In the genomic region with DNA sequence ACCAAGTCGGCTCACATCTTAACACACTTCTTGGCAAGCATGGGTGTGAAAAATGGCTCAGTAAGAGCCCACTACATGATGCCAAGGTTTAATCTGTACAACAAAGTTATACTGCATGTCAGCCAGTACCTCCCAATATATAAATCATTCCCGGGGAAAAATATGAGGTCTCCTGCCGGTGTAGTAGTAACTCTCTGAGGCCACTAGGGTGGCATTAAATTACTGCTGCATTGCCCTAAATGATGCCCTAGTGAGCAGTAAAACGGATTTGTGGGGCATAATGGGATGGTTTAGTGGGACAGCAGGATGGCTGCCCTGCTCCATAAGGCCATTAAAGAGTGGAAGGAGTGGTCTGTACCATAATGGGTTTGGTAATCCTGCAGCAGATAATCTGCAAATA, we compare ENCODE assay signal across 1 cellular context.
TF ChIP-seq lines count a peak whose summit lies in the region.

No MANE protein-coding gene starts in this region.

TF ChIP-seq in HepG2, 621 proteins besides CTCF, POLR2A, EP300 and RAD21 (continued from another document):
- TF ChIP-seq, protein P1, sequence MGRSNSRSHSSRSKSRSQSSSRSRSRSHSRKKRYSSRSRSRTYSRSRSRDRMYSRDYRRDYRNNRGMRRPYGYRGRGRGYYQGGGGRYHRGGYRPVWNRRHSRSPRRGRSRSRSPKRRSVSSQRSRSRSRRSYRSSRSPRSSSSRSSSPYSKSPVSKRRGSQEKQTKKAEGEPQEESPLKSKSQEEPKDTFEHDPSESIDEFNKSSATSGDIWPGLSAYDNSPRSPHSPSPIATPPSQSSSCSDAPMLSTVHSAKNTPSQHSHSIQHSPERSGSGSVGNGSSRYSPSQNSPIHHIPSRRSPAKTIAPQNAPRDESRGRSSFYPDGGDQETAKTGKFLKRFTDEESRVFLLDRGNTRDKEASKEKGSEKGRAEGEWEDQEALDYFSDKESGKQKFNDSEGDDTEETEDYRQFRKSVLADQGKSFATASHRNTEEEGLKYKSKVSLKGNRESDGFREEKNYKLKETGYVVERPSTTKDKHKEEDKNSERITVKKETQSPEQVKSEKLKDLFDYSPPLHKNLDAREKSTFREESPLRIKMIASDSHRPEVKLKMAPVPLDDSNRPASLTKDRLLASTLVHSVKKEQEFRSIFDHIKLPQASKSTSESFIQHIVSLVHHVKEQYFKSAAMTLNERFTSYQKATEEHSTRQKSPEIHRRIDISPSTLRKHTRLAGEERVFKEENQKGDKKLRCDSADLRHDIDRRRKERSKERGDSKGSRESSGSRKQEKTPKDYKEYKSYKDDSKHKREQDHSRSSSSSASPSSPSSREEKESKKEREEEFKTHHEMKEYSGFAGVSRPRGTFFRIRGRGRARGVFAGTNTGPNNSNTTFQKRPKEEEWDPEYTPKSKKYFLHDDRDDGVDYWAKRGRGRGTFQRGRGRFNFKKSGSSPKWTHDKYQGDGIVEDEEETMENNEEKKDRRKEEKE (IDR thresholded peaks at IDR 0.05): no peak
- TF ChIP-seq, protein P2, sequence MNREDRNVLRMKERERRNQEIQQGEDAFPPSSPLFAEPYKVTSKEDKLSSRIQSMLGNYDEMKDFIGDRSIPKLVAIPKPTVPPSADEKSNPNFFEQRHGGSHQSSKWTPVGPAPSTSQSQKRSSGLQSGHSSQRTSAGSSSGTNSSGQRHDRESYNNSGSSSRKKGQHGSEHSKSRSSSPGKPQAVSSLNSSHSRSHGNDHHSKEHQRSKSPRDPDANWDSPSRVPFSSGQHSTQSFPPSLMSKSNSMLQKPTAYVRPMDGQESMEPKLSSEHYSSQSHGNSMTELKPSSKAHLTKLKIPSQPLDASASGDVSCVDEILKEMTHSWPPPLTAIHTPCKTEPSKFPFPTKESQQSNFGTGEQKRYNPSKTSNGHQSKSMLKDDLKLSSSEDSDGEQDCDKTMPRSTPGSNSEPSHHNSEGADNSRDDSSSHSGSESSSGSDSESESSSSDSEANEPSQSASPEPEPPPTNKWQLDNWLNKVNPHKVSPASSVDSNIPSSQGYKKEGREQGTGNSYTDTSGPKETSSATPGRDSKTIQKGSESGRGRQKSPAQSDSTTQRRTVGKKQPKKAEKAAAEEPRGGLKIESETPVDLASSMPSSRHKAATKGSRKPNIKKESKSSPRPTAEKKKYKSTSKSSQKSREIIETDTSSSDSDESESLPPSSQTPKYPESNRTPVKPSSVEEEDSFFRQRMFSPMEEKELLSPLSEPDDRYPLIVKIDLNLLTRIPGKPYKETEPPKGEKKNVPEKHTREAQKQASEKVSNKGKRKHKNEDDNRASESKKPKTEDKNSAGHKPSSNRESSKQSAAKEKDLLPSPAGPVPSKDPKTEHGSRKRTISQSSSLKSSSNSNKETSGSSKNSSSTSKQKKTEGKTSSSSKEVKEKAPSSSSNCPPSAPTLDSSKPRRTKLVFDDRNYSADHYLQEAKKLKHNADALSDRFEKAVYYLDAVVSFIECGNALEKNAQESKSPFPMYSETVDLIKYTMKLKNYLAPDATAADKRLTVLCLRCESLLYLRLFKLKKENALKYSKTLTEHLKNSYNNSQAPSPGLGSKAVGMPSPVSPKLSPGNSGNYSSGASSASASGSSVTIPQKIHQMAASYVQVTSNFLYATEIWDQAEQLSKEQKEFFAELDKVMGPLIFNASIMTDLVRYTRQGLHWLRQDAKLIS (CRISPR knock-in tag; IDR thresholded peaks at IDR 0.05): no peak
- TF ChIP-seq ZNF720 (CRISPR knock-in tag; IDR thresholded peaks at IDR 0.05) (no peak), PHB2 (IDR thresholded peaks at IDR 0.05; ENCODE audit: partially characterized antibody) (no peak), KAT2B (IDR thresholded peaks at IDR 0.05; ENCODE audit: borderline replicate concordance, low read depth, low read length) (no peak), ZNF629 (CRISPR knock-in tag; conservative IDR thresholded peaks at IDR 0.05) (no peak)
- TF ChIP-seq, protein P3, sequence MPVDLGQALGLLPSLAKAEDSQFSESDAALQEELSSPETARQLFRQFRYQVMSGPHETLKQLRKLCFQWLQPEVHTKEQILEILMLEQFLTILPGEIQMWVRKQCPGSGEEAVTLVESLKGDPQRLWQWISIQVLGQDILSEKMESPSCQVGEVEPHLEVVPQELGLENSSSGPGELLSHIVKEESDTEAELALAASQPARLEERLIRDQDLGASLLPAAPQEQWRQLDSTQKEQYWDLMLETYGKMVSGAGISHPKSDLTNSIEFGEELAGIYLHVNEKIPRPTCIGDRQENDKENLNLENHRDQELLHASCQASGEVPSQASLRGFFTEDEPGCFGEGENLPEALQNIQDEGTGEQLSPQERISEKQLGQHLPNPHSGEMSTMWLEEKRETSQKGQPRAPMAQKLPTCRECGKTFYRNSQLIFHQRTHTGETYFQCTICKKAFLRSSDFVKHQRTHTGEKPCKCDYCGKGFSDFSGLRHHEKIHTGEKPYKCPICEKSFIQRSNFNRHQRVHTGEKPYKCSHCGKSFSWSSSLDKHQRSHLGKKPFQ (CRISPR knock-in tag; IDR thresholded peaks at IDR 0.05; ENCODE audit: insufficient replicate concordance): no peak
